In the genomic region with DNA sequence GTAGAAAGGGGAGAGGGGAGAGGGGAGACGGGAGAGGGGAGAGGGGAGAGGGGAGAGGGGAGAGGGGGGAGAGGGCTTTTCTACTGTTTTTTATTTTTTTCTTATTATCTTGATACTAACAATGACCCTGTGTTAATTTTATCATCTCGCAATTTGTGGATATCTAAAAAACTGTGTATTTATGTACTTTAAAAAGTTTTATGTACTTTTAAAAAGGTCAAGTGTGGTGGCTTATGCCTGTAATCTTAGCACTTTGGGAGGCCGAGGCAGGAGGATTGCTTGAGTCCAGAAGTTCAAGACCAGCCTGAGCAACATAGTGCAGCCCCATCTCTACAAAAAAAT, we compare ENCODE assay signal across 16 cellular contexts. TPM values are rescaled to one million over a fixed set of nuclear protein-coding genes. Genes with fewer than 3 reads are reported as not detected.
DNase-seq lines count a peak whose midpoint lies in the region; ATAC-seq, FAIRE-seq and TF ChIP-seq lines count a peak whose summit lies in the region.
"Had no signal": no experiment of that assay in that cellular context is flagged by ENCODE, and none has a peak within 500 bp of the region (broad histone marks: within the 10 kb centered on the region; RNA-seq: fewer than 3 reads in every experiment).

No MANE protein-coding gene starts in this region.

- 0 out of 2 replicates have a peak overlapping the region, but pooled peaks have one; percentile 51 for H4K8ac ChIP-seq in H1 (ENCODE audit: extremely low read depth, insufficient read depth, low read length)

- no TSS peak for BruUV-seq in HepG2 (replicated peaks; lab: Mats Ljungman, UMichigan)

- H3K27me3 ChIP-seq in HepG2 (ENCODE audit: control insufficient read depth in 1 of 2, insufficient read depth in 2 of 2, low read length in 2 of 2): no peaks in the 10 kb centered on the region
- H3K27me3 ChIP-seq in right lobe of liver: no peaks in the 10 kb centered on the region
- no peaks in the 10 kb centered on the region for H3K27me3 ChIP-seq in H1 (replicated peaks in 1 of 4; ENCODE audit: control insufficient read depth in 3 of 4, extremely low read depth in 1 of 4, insufficient read depth in 3 of 4, low read length in 3 of 4)

- H2BK12ac ChIP-seq in H1 (ENCODE audit: low read depth, low read length): no peak overlapping the region

- no peak overlapping the region for H3K27ac ChIP-seq in HepG2 (ENCODE audit: extremely low read length, insufficient read depth, low read length)
- H3K27ac ChIP-seq in right lobe of liver: no peak overlapping the region
- H3K27ac ChIP-seq in H1 (ENCODE audit: low read depth, low read length): no peak overlapping the region

- H4K5ac ChIP-seq in H1 (ENCODE audit: insufficient read length, low read depth, low read length): no peak overlapping the region

- no peak overlapping the region for H3K18ac ChIP-seq in H1 (ENCODE audit: extremely low read depth, low read length)

- H3K9me3 Mint-ChIP-seq in osteocyte (ENCODE audit: unreplicated experiment): no peaks in the 10 kb centered on the region
- H3K9me3 Mint-ChIP-seq: CD4-positive, alpha-beta T cell had no signal

- H2BK5ac ChIP-seq in H1 (ENCODE audit: low read depth, low read length): no peak overlapping the region

- H3K4ac ChIP-seq in H1 (replicated peaks; ENCODE audit: insufficient read length, low read depth, low read length): no peak overlapping the region

- H3K36me3 Mint-ChIP-seq in osteocyte (ENCODE audit: unreplicated experiment): no peaks in the 10 kb centered on the region

- H2AFZ ChIP-seq in HepG2 (ENCODE audit: low read length) (no peak overlapping the region), H1 (ENCODE audit: low read length) (no peak overlapping the region)

- ATAC-seq in HepG2 (no peak), right lobe of liver (no peak), HG02840 (IDR thresholded peaks at IDR 0.05; ENCODE audit: low FRiP score, unreplicated experiment) (no peak)
- ATAC-seq: GM12878 had no signal

- 40% methylated on average over 3 of the region's 3 CpGs for WGBS in HepG2 (ENCODE audit: low lambda C conversion rate)
- WGBS in right lobe of liver (ENCODE audit: insufficient coverage, low coverage, low lambda C conversion rate, missing lambda C conversion rate): 67% methylated on average over 3 of the region's 3 CpGs
- WGBS in H1 (ENCODE audit: extremely low coverage in 1 of 2, insufficient coverage in 1 of 2, insufficient read length in 1 of 2, insufficient replicate concordance in 2 of 2, low coverage in 1 of 2, low lambda C conversion rate in 2 of 2, missing lambda C conversion rate in 1 of 2), 2 experiments: 93% methylated on average over 2 of the region's 3 CpGs; no CpG with 5 or more reads in 1 of the 2 experiments

- no peak overlapping the region for H3K4me2 ChIP-seq in HepG2 (ENCODE audit: low read depth, low read length)
- H3K4me2 ChIP-seq in H1 (ENCODE audit: insufficient read depth in 1 of 2, low read depth in 2 of 2, low read length in 2 of 2): no peak overlapping the region

- H3K9ac ChIP-seq in HepG2 (ENCODE audit: insufficient read depth, low read depth, low read length): no peak overlapping the region
- H3K9ac ChIP-seq in H1 (replicated peaks in 1 of 4; ENCODE audit: extremely low read depth in 1 of 4, low read depth in 3 of 4, low read length in 3 of 4): no peak overlapping the region

- in situ Hi-C loops in HepG2 (cut with HindIII; ENCODE audit: extremely low pct_ligation_motif_present, low pct_unique_long_range_greater_than_20kb): loop anchor here (10.0 to 25.0 kb wide), 2 partner anchors 47 to 275 kb away; partner anchors contain the start of gene KIAA1586

- peak overlapping the region; percentile 99 for H3K27ac Mint-ChIP-seq in osteocyte (ENCODE audit: unreplicated experiment)
- H3K27ac Mint-ChIP-seq: CD4-positive, alpha-beta T cell had no signal

- H3K36me3 ChIP-seq in HepG2 (replicated peaks in 1 of 2; ENCODE audit: control insufficient read depth in 1 of 2, insufficient read depth in 2 of 2, low read length in 2 of 2) (no peaks in the 10 kb centered on the region), right lobe of liver (no peaks in the 10 kb centered on the region), H1 (ENCODE audit: control insufficient read depth in 2 of 4, insufficient read depth in 4 of 4, low read length in 3 of 4) (no peaks in the 10 kb centered on the region)

- H3K14ac ChIP-seq in H1 (ENCODE audit: insufficient read length): no peak overlapping the region

- CTCF ChIA-PET in HepG2 (lab: Yijun Ruan, JAX; ENCODE audit: low intra/inter-chr PET ratio, low total read pairs): no interaction called here
- CTCF ChIA-PET in H1 (lab: Charles Lee; ENCODE audit: partially characterized antibody): interaction anchor here (0.9 kb wide), 1 partner anchor 45 kb away, joined by 3 read pairs; no protein-coding TSS in a partner anchor

- TF ChIP-seq POLR2A in HepG2 (IDR thresholded peaks at IDR 0.05; ENCODE audit: insufficient read depth in 1 of 2, low read depth in 2 of 2, low read length in 2 of 2) (no peak), right lobe of liver (IDR thresholded peaks at IDR 0.05) (no peak), H1 (IDR thresholded peaks at IDR 0.05; ENCODE audit: control extremely low read depth in 1 of 2, low read depth in 2 of 2, low read length in 2 of 2) (no peak)

- TF ChIP-seq RAD21 in HepG2 (CRISPR knock-in tag; IDR thresholded peaks at IDR 0.05) (no peak), H1 (IDR thresholded peaks at IDR 0.05 in 1 of 2, conservative IDR thresholded peaks at IDR 0.05 in 1 of 2; ENCODE audit: low read depth in 2 of 2, low read length in 2 of 2) (no peak)

- H3K9me3 ChIP-seq in HepG2 (ENCODE audit: low read length) (no peaks in the 10 kb centered on the region), right lobe of liver (no peaks in the 10 kb centered on the region), H1 (ENCODE audit: insufficient read depth in 2 of 2, low read depth in 1 of 2, low read length in 1 of 2) (peaks cover 0 to 19% of the 10 kb centered on the region in 2 experiments; a peak in 2 of 4 replicates)

- no peak overlapping the region for H4K91ac ChIP-seq in H1 (replicated peaks; ENCODE audit: insufficient read length, low read length)

- H3K4me3 ChIP-seq in HepG2 (replicated peaks in 1 of 3; ENCODE audit: insufficient read depth in 1 of 3, low read depth in 2 of 3, low read length in 3 of 3) (no peak overlapping the region), right lobe of liver (no peak overlapping the region), H1 (ENCODE audit: extremely low read depth in 1 of 4, insufficient read depth in 2 of 4, low read depth in 3 of 4, low read length in 4 of 4) (no peak overlapping the region)
- H3K4me3 ChIP-seq: GM12878 had no signal

- no peak for TF ChIP-seq EP300 in HepG2 (IDR thresholded peaks at IDR 0.05; ENCODE audit: low read depth in 2 of 2, low read length in 2 of 2)
- TF ChIP-seq EP300 in HepG2 (CRISPR knock-in tag; IDR thresholded peaks at IDR 0.05; ENCODE audit: borderline replicate concordance): no peak
- TF ChIP-seq EP300 in H1 (IDR thresholded peaks at IDR 0.05; ENCODE audit: borderline replicate concordance in 1 of 2, low read depth in 2 of 2, low read length in 2 of 2): no peak

- DNase-seq in HepG2 (ENCODE audit: low spot score) (no peak), right lobe of liver (no peak), H1 (ENCODE audit: low read depth in 1 of 2, low spot score in 2 of 2) (no peak), osteocyte (ENCODE audit: extremely low spot score, unreplicated experiment) (no peak), T-helper 9 cell (no peak), DMS 273 treated with DMSO at 0.1 percent for 48 hours (lab: John Stamatoyannopoulos, UW) (no peak)
- DNase-seq: 8988T; ACHN; C1 segment of cervical spinal cord; Calu3; CD4-positive, alpha-beta T cell; DMS79; H7 had no signal

- no peak overlapping the region for H2AK5ac ChIP-seq in H1 (ENCODE audit: low read depth, low read length)

- intact Hi-C loops in HepG2 (cut with micrococcal nuclease; ENCODE audit: unreplicated experiment): loop anchor here (10.0 kb wide), 2 partner anchors 217 to 287 kb away; partner anchors contain the start of gene ZNF451
- intact Hi-C loops in right lobe of liver (cut with DNase I): loop anchor here in 1 of 2 donors (10.0 kb wide), 1 partner anchor 407 kb away; no protein-coding TSS in a partner anchor

- FAIRE-seq in HepG2 (lab: Jason Lieb, UNC) (no peak), H1 (lab: Jason Lieb, UNC) (no peak)
- FAIRE-seq: GM12878, GM18507 had no signal

- TF ChIP-seq CTCF in HepG2 (CRISPR knock-in tag; IDR thresholded peaks at IDR 0.05) (no peak), right lobe of liver (IDR thresholded peaks at IDR 0.05) (no peak), H1 (IDR thresholded peaks at IDR 0.05; ENCODE audit: control extremely low read depth in 1 of 3, insufficient read depth in 1 of 3, low read depth in 1 of 3, low read length in 3 of 3) (no peak), osteocyte (IDR thresholded peaks at IDR 0.05) (no peak)

- H3K4me1 Mint-ChIP-seq in osteocyte (ENCODE audit: unreplicated experiment): peaks cover 52% of the 10 kb centered on the region

- no peaks in the 10 kb centered on the region for H3K79me1 ChIP-seq in H1 (ENCODE audit: low read depth, low read length)

- H3K4me3 Mint-ChIP-seq in osteocyte (ENCODE audit: unreplicated experiment): no peak overlapping the region
- H3K4me3 Mint-ChIP-seq: CD4-positive, alpha-beta T cell had no signal

- no peak overlapping the region for H2BK15ac ChIP-seq in H1 (ENCODE audit: low read length)

- no peak overlapping the region for H3K56ac ChIP-seq in H1 (replicated peaks; ENCODE audit: insufficient read length, low read depth, low read length)

- H3K27me3 Mint-ChIP-seq in osteocyte (ENCODE audit: unreplicated experiment): no peaks in the 10 kb centered on the region

- peaks cover 30% of the 10 kb centered on the region for H3K4me1 ChIP-seq in HepG2 (ENCODE audit: insufficient read depth, low read length)
- H3K4me1 ChIP-seq in right lobe of liver: no peaks in the 10 kb centered on the region
- no peaks in the 10 kb centered on the region for H3K4me1 ChIP-seq in H1 (replicated peaks in 1 of 4; ENCODE audit: control insufficient read depth in 3 of 4, insufficient read depth in 4 of 4, low read length in 3 of 4)

- POLR2A ChIA-PET in HepG2 (lab: Yijun Ruan, JAX): no interaction called here
- POLR2A ChIA-PET in H1 (lab: Charles Lee; ENCODE audit: partially characterized antibody): no interaction called here

- H4K20me1 ChIP-seq in HepG2 (ENCODE audit: insufficient read depth, low read length) (no peaks in the 10 kb centered on the region), H1 (replicated peaks in 1 of 2; ENCODE audit: control insufficient read depth in 1 of 2, insufficient read depth in 2 of 2, low read length in 2 of 2) (no peaks in the 10 kb centered on the region)

- no peak overlapping the region for H2BK120ac ChIP-seq in H1 (replicated peaks; ENCODE audit: low read depth, low read length)

- H2BK20ac ChIP-seq in H1 (ENCODE audit: low read length): no peak overlapping the region

- H3K23me2 ChIP-seq in H1 (ENCODE audit: low read depth, low read length): peaks cover 4% of the 10 kb centered on the region; the same call in 1 of the 2 replicates

- H3K23ac ChIP-seq in H1 (ENCODE audit: insufficient read length): no peak overlapping the region

- H3K79me2 ChIP-seq in HepG2 (ENCODE audit: insufficient read depth, low read length) (no peaks in the 10 kb centered on the region), H1 (ENCODE audit: control insufficient read depth in 1 of 2, insufficient read depth in 2 of 2, low read length in 2 of 2) (no peaks in the 10 kb centered on the region)

RNA-seq across cellular contexts. Expression of gene PRIM2, which starts 5.5 kb away (rescaled TPM):
- 52.7 and 70.0 TPM in 2 replicates for total RNA-seq in HepG2 (2016; rRNA removed; fragmentation: Illumina TruSeq; extraction: Trizol)
- 21.1 and 24.9 TPM in 2 replicates for total RNA-seq in HepG2 (2016; cell fraction: cytosol; rRNA removed; fragmentation: Illumina TruSeq; extraction: Trizol; ENCODE audit: low read depth)
- 53.8 and 69.9 TPM in 2 replicates for total RNA-seq in HepG2 (2016; cell fraction: insoluble cytoplasmic fraction; rRNA removed; fragmentation: Illumina TruSeq; extraction: Trizol)
- total RNA-seq in HepG2 (2016; cell fraction: membrane; rRNA removed; fragmentation: Illumina TruSeq; extraction: Trizol): 21.4 and 27.4 TPM in 2 replicates
- 63.1 and 70.3 TPM in 2 replicates for total RNA-seq in HepG2 (2016; cell fraction: nucleus; rRNA removed; fragmentation: Illumina TruSeq; extraction: Trizol)
- 4.9 and 8.0 TPM in 2 replicates for polyA plus RNA-seq in HepG2 (2011; rRNA removed)
- 4.5 and 5.6 TPM in 2 replicates for polyA plus RNA-seq in HepG2 (2011; cell fraction: cytosol; rRNA removed)
- 2.9 and 4.4 TPM in 2 replicates for polyA plus RNA-seq in HepG2 (2011; cell fraction: nucleus; rRNA removed)
- polyA plus RNA-seq in HepG2 (2012): 6.9 and 12.3 TPM in 2 replicates
- polyA plus RNA-seq in HepG2 (2016; cell fraction: cytosol; fragmentation: Illumina TruSeq; extraction: Trizol; ENCODE audit: low read depth): 3.8 and 4.0 TPM in 2 replicates
- polyA plus RNA-seq in HepG2 (2016; cell fraction: insoluble cytoplasmic fraction; fragmentation: Illumina TruSeq; extraction: Trizol; ENCODE audit: low read depth): 39.7 and 42.9 TPM in 2 replicates
- polyA plus RNA-seq in HepG2 (2016; cell fraction: membrane; fragmentation: Illumina TruSeq; extraction: Trizol; ENCODE audit: low read depth): 5.8 and 6.9 TPM in 2 replicates
- 15.2 and 17.9 TPM in 2 replicates for polyA plus RNA-seq in HepG2 (2016; cell fraction: nucleus; fragmentation: Illumina TruSeq; extraction: Trizol; ENCODE audit: insufficient read depth, low read depth)
- polyA minus RNA-seq in HepG2 (2011; rRNA and poly(A)+ RNA removed; ENCODE audit: low replicate concordance): 14.8 and 39.2 TPM in 2 replicates
- 8.8 and 11.7 TPM in 2 replicates for polyA minus RNA-seq in HepG2 (2011; cell fraction: cytosol; rRNA and poly(A)+ RNA removed)
- polyA minus RNA-seq in HepG2 (2011; cell fraction: nucleus; rRNA and poly(A)+ RNA removed): 54.1 and 58.5 TPM in 2 replicates
- 1 to 10 TPM; 2.8 to 5.8 (median 3.7) TPM for total RNA-seq in right lobe of liver
- 46.8 and 50.0 TPM in 2 replicates for total RNA-seq in H1 (2021; fragmentation: NEBNext Ultra II Directional; extraction: Animal tissue kit (Norgen Biotek cat#: 25700))
- 10.3 and 20.8 TPM in 2 replicates for polyA plus RNA-seq in H1 (2011; rRNA removed)
- 18.3 TPM for polyA plus RNA-seq in H1 (2011; cell fraction: cytosol; rRNA removed)
- 8.1 TPM for polyA plus RNA-seq in H1 (2011; cell fraction: nucleus; rRNA removed)
- 24.5 to 35.9 TPM (median 26.1 TPM) in 4 replicates for polyA plus RNA-seq in H1 (2012, experiment 1 of 2)
- 5.4 TPM for polyA plus RNA-seq in H1 (2012, experiment 2 of 2)
- 24.7 TPM for polyA plus RNA-seq in H1 (2013, experiment 1 of 2)
- 25.3 TPM for polyA plus RNA-seq in H1 (2013, experiment 2 of 2)
- 50.8 and 61.9 TPM in 2 replicates for polyA minus RNA-seq in H1 (2011; rRNA and poly(A)+ RNA removed)
- polyA minus RNA-seq in H1 (2011; cell fraction: cytosol; rRNA and poly(A)+ RNA removed): 22.0 TPM
- polyA minus RNA-seq in H1 (2011; cell fraction: nucleus; rRNA and poly(A)+ RNA removed): 107 TPM
- 10.4 and 11.9 TPM in 2 replicates for total RNA-seq in osteocyte
